16 cellular contexts compared by ENCODE assay signal in genomic region chr1:190244406-190244805, GRCh38.
DNase-seq lines count a peak whose midpoint lies in the region; ATAC-seq and TF ChIP-seq lines count a peak whose summit lies in the region.
"Had no signal": no experiment of that assay in that cellular context is flagged by ENCODE, and none has a peak within 500 bp of the region (broad histone marks: within the 10 kb centered on the region; RNA-seq: fewer than 3 reads in every experiment).

No MANE protein-coding gene starts in this region.

- H3K27me3 ChIP-seq in cardiac muscle cell (no peaks in the 10 kb centered on the region), SU-DHL-6 (ENCODE audit: low read length) (no peaks in the 10 kb centered on the region)
- H3K27me3 ChIP-seq: BLaER1 had no signal

- ATAC-seq in Right ventricle myocardium superior (ENCODE audit: poor library complexity) (no peak), HG02798 (IDR thresholded peaks at IDR 0.05; ENCODE audit: poor library complexity, unreplicated experiment) (no peak)
- ATAC-seq: GM23338 had no signal

- H3K4me3 ChIP-seq in cardiac muscle cell (no peak overlapping the region), SU-DHL-6 (ENCODE audit: insufficient read depth, low read length, poor library complexity, severe bottlenecking) (no peak overlapping the region)
- H3K4me3 ChIP-seq: BLaER1, GM23338 had no signal

- H3K9me3 ChIP-seq in cardiac muscle cell (ENCODE audit: low read depth), result no peaks in the 10 kb centered on the region
- H3K9me3 ChIP-seq in SU-DHL-6 (ENCODE audit: insufficient read depth, low read length), result no peaks in the 10 kb centered on the region
- H3K9me3 ChIP-seq: BLaER1, Caco-2 had no signal

- peak overlapping the region; percentile 96 for H2AFZ ChIP-seq in SU-DHL-6 (ENCODE audit: low read depth, low read length, severe bottlenecking)
- H2AFZ ChIP-seq: GM23338 had no signal

- H3K27ac ChIP-seq in cardiac muscle cell, result peak overlapping the region; percentile 69
- H3K27ac ChIP-seq in SU-DHL-6 (ENCODE audit: low read depth, low read length), result no peak overlapping the region
- H3K27ac ChIP-seq: BLaER1, HL-60 had no signal

- DNase-seq in NCI-H1417 (lab: John Stamatoyannopoulos, UW) (peak in 2 of 3 experiments; percentile 4 to 53), NCI-H1417 treated with DMSO at 0.1 percent for 48 hours (lab: John Stamatoyannopoulos, UW) (no peak), cardiac muscle cell (ENCODE audit: low read depth in 1 of 2, low spot score in 1 of 2) (peak in 1 of 2 donors; percentile 9), Right ventricle myocardium superior (no peak)
- no peak for DNase-seq in activated CD4-positive, alpha-beta T cell treated with anti-CD3 and anti-CD28 coated beads, Interleukin-2, amount 50 U/mL, for 48 hours
- DNase-seq: 8988T; AML-193; Caco-2; CD8-positive, alpha-beta memory T cell; DMS79; H9 had no signal

- H3K79me2 ChIP-seq in SU-DHL-6 (ENCODE audit: insufficient read depth, low read length), result no peaks in the 10 kb centered on the region

- no peaks in the 10 kb centered on the region; the same call in 1 of the 2 replicates for H3F3A ChIP-seq in SU-DHL-6 (ENCODE audit: insufficient read depth)

- no peak for TF ChIP-seq CTCF in cardiac muscle cell (IDR thresholded peaks at IDR 0.05; ENCODE audit: low read depth, low read length)
- no peak for TF ChIP-seq CTCF in SU-DHL-6 (IDR thresholded peaks at IDR 0.05; ENCODE audit: insufficient read depth, low read length, poor library complexity, severe bottlenecking)

- H3K36me3 ChIP-seq in cardiac muscle cell, result no peaks in the 10 kb centered on the region
- no peaks in the 10 kb centered on the region for H3K36me3 ChIP-seq in SU-DHL-6 (ENCODE audit: low read length)
- H3K36me3 ChIP-seq: BLaER1 had no signal

- intact Hi-C loops in Right ventricle myocardium superior (cut with DNase I), result no loop called here

- no peaks in the 10 kb centered on the region for H3K9me2 ChIP-seq in SU-DHL-6 (replicated peaks; ENCODE audit: insufficient read depth, low read length)

- peak overlapping the region; percentile 25 for H3K4me2 ChIP-seq in SU-DHL-6 (ENCODE audit: low read depth, low read length, poor library complexity, severe bottlenecking)
- H3K4me2 ChIP-seq: BLaER1, GM23338 had no signal

- peaks cover 7% of the 10 kb centered on the region for H3K4me1 ChIP-seq in cardiac muscle cell (ENCODE audit: low read depth)
- H3K4me1 ChIP-seq: BLaER1, Caco-2 had no signal

- no peaks in the 10 kb centered on the region for H4K20me1 ChIP-seq in SU-DHL-6 (ENCODE audit: low read depth, low read length)
- H4K20me1 ChIP-seq: BLaER1 had no signal

- H3K9ac ChIP-seq in SU-DHL-6 (ENCODE audit: low read length), result no peak overlapping the region
- H3K9ac ChIP-seq: BLaER1 had no signal

Comparison
In these comparisons a context has a peak if more than half of its experiments do, and no peak if none do; other contexts are left out.
1. DNase-seq: peak in NCI-H1417 (2 of 3); none in NCI-H1417 treated with DMSO at 0.1 percent for 48 hours (single experiment), Right ventricle myocardium superior (single experiment) and activated CD4-positive, alpha-beta T cell treated with anti-CD3 and anti-CD28 coated beads, Interleukin-2, amount 50 U/mL, for 48 hours (0 of 2).